23 cellular contexts compared by ENCODE assay signal in the genomic region with DNA sequence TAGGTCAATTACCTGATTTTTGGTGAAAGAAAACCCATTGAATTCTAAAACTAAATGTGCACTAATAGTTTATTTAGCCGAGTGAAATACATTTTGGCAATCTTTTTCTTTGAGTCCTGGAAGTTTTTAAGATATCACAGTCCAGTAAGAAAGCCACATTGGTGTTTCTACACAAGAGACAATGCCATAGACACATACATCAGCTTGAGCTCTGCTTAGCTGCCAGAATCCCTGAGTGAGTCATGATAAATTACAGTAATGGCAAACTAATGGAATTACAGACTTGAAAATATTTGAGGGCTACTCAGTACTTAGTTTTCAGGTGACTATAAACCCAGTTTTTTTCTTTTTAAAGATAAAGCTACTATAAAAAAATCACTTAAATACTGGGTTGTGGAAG.
DNase-seq lines count a peak whose midpoint lies in the region; ATAC-seq and TF ChIP-seq lines count a peak whose summit lies in the region.
"Had no signal": no experiment of that assay in that cellular context is flagged by ENCODE, and none has a peak within 500 bp of the region (broad histone marks: within the 10 kb centered on the region; RNA-seq: fewer than 3 reads in every experiment).

No MANE protein-coding gene starts in this region.

- no peaks in the 10 kb centered on the region for H3K27me3 Mint-ChIP-seq in Calu3 (ENCODE audit: unreplicated experiment)
- H3K27me3 Mint-ChIP-seq: B cell; CD4-positive, CD25-positive, alpha-beta regulatory T cell had no signal

- H3K9me3 Mint-ChIP-seq in Calu3 (ENCODE audit: low read depth, unreplicated experiment): peaks cover 13% of the 10 kb centered on the region

- H3K27ac Mint-ChIP-seq in Calu3 (ENCODE audit: unreplicated experiment): no peak overlapping the region
- H3K27ac Mint-ChIP-seq: B cell; CD4-positive, CD25-positive, alpha-beta regulatory T cell; CD8-positive, alpha-beta T cell; GM23338; H9 had no signal

- H3K4me1 ChIP-seq in adipocyte (ENCODE audit: control insufficient read depth, insufficient read depth, low read length): peaks cover 17% of the 10 kb centered on the region
- peaks cover 20% of the 10 kb centered on the region for H3K4me1 ChIP-seq in left ventricle myocardium inferior
- H3K4me1 ChIP-seq in subcutaneous abdominal adipose tissue (ENCODE audit: control insufficient read depth in 5 of 5, insufficient read depth in 5 of 5, low read length in 5 of 5): peaks cover 0 to 13% (median 12%) of the 10 kb centered on the region in 5 donors
- H3K4me1 ChIP-seq: Caco-2 had no signal

- TF ChIP-seq CTCF in left ventricle myocardium inferior (IDR thresholded peaks at IDR 0.05; ENCODE audit: borderline replicate concordance) (no peak), RWPE1 (conservative IDR thresholded peaks at IDR 0.05; ENCODE audit: low read depth) (no peak), Calu3 (IDR thresholded peaks at IDR 0.05; ENCODE audit: unreplicated experiment) (no peak)

- CTCF ChIA-PET in RWPE1 (lab: Yijun Ruan, JAX) (interaction anchor here (0.5 kb wide), 1 partner anchor 517 kb away, joined by 3 read pairs; no protein-coding TSS in a partner anchor), Calu3 (lab: Charles Lee) (no interaction called here)

- no TSS peak for BruUV-seq in Calu3 (replicated peaks; lab: Mats Ljungman, UMichigan)

- H3K4me3 ChIP-seq in adipocyte (ENCODE audit: low read length) (no peak overlapping the region), left ventricle myocardium inferior (no peak overlapping the region), subcutaneous abdominal adipose tissue (ENCODE audit: low read depth in 1 of 5, low read length in 5 of 5) (no peak overlapping the region)
- H3K4me3 ChIP-seq: BLaER1, GM12878, GM23338 had no signal

- H3K27ac ChIP-seq in left ventricle myocardium inferior (replicated peaks) (peak overlapping the region; percentile 43), subcutaneous abdominal adipose tissue (ENCODE audit: low read depth, low read length) (peak overlapping the region; percentile 11), RWPE1 (no peak overlapping the region)
- H3K27ac ChIP-seq: 22Rv1, BLaER1, C4-2B had no signal

- no peaks in the 10 kb centered on the region for H3K4me1 Mint-ChIP-seq in Calu3 (ENCODE audit: low read depth, unreplicated experiment)
- H3K4me1 Mint-ChIP-seq: B cell; CD4-positive, CD25-positive, alpha-beta regulatory T cell; GM23338; H9 had no signal

- H3K36me3 Mint-ChIP-seq in Calu3 (ENCODE audit: insufficient read depth, unreplicated experiment): no peaks in the 10 kb centered on the region
- H3K36me3 Mint-ChIP-seq: CD4-positive, CD25-positive, alpha-beta regulatory T cell; CD8-positive, alpha-beta T cell had no signal

- H3K27me3 ChIP-seq in adipocyte (replicated peaks; ENCODE audit: control insufficient read depth, insufficient read depth, low read length): no peaks in the 10 kb centered on the region
- no peaks in the 10 kb centered on the region for H3K27me3 ChIP-seq in left ventricle myocardium inferior (ENCODE audit: low read depth)
- H3K27me3 ChIP-seq in subcutaneous abdominal adipose tissue (ENCODE audit: control insufficient read depth in 5 of 5, insufficient read depth in 4 of 5, low read length in 5 of 5): no peaks in the 10 kb centered on the region
- H3K27me3 ChIP-seq: BLaER1 had no signal

- no peak for DNase-seq in Right ventricle myocardium inferior (ENCODE audit: missing footprints)
- DNase-seq in cardiac septum (ENCODE audit: low spot score): no peak
- DNase-seq in adipocyte (ENCODE audit: low read depth): no peak
- DNase-seq in left ventricle myocardium inferior: no peak
- no peak for DNase-seq in RWPE1 (ENCODE audit: low spot score)
- no peak for DNase-seq in SHP77 (lab: John Stamatoyannopoulos, UW)
- no peak for DNase-seq in Calu3
- DNase-seq: Caco-2; CD4-positive, CD25-positive, alpha-beta regulatory T cell; CD8-positive, alpha-beta T cell; DMS 273 treated with DMSO at 0.1 percent for 48 hours; DMS79; EL; GDM1; H9 had no signal

- ATAC-seq in Right ventricle myocardium inferior: peak; percentile 43
- ATAC-seq: CD8-positive, alpha-beta T cell; GM12878; GM23338; HCT116 had no signal

- intact Hi-C loops in Right ventricle myocardium inferior (cut with DNase I): no loop called here
- intact Hi-C loops in cardiac septum (cut with DNase I): no loop called here
- intact Hi-C loops in left ventricle myocardium inferior (cut with micrococcal nuclease): no loop called here
- intact Hi-C loops in Calu3 (cut with micrococcal nuclease; ENCODE audit: unreplicated experiment): no loop called here

- H3K9ac ChIP-seq in adipocyte (ENCODE audit: low read length) (peak overlapping the region; percentile 29), subcutaneous abdominal adipose tissue (ENCODE audit: low read length in 5 of 5) (no peak overlapping the region)
- H3K9ac ChIP-seq: BLaER1 had no signal

- H3K36me3 ChIP-seq in adipocyte (ENCODE audit: control insufficient read depth, insufficient read depth, low read length, severe bottlenecking): no peaks in the 10 kb centered on the region
- no peaks in the 10 kb centered on the region for H3K36me3 ChIP-seq in left ventricle myocardium inferior
- H3K36me3 ChIP-seq in subcutaneous abdominal adipose tissue (ENCODE audit: control insufficient read depth in 5 of 5, insufficient read depth in 5 of 5, low read length in 5 of 5): no peaks in the 10 kb centered on the region
- H3K36me3 ChIP-seq: BLaER1 had no signal

- POLR2A ChIA-PET in RWPE1 (lab: Yijun Ruan, JAX; ENCODE audit: low non-redundant PET): no interaction called here

- no peak overlapping the region for H3K4me3 Mint-ChIP-seq in Calu3 (ENCODE audit: low read depth, unreplicated experiment)
- H3K4me3 Mint-ChIP-seq: B cell; CD4-positive, CD25-positive, alpha-beta regulatory T cell; CD8-positive, alpha-beta T cell; GM23338; H9 had no signal

- H3K9me3 ChIP-seq in adipocyte (ENCODE audit: control insufficient read depth, low read length): no peaks in the 10 kb centered on the region
- peaks cover 8% of the 10 kb centered on the region for H3K9me3 ChIP-seq in left ventricle myocardium inferior (replicated peaks)
- H3K9me3 ChIP-seq in subcutaneous abdominal adipose tissue (ENCODE audit: control insufficient read depth in 5 of 5, low read length in 5 of 5): no peaks in the 10 kb centered on the region
- H3K9me3 ChIP-seq: Caco-2 had no signal
